Comparison of ENCODE assay signal across 1 cellular context in genomic region chr1:19169642-19170041, GRCh38.
TF ChIP-seq lines count a peak whose summit lies in the region.

No MANE protein-coding gene starts in this region.

TF ChIP-seq in HepG2, 621 proteins besides CTCF, POLR2A, EP300 and RAD21:
- TF ChIP-seq ZNF616 (CRISPR knock-in tag; IDR thresholded peaks at IDR 0.05; ENCODE audit: low read depth) (no peak), SP140L (CRISPR knock-in tag; IDR thresholded peaks at IDR 0.05; ENCODE audit: borderline replicate concordance) (no peak), PHF20 (CRISPR knock-in tag; IDR thresholded peaks at IDR 0.05) (no peak), SRF (IDR thresholded peaks at IDR 0.05; ENCODE audit: low read depth, low read length) (no peak), ZNF552 (CRISPR knock-in tag; IDR thresholded peaks at IDR 0.05; ENCODE audit: borderline replicate concordance) (no peak), NR2F2 (IDR thresholded peaks at IDR 0.05; ENCODE audit: borderline replicate concordance, low read depth) (no peak), ZNF703 (CRISPR knock-in tag; IDR thresholded peaks at IDR 0.05; ENCODE audit: borderline replicate concordance) (no peak), CREBL2 (CRISPR knock-in tag; IDR thresholded peaks at IDR 0.05; ENCODE audit: borderline replicate concordance) (no peak), NRL (CRISPR knock-in tag; IDR thresholded peaks at IDR 0.05; ENCODE audit: borderline replicate concordance) (no peak), THAP11 (CRISPR knock-in tag; IDR thresholded peaks at IDR 0.05) (no peak), MIER2 (CRISPR knock-in tag; IDR thresholded peaks at IDR 0.05) (no peak), ZNF232 (CRISPR knock-in tag; IDR thresholded peaks at IDR 0.05; ENCODE audit: borderline replicate concordance) (no peak), MAZ (IDR thresholded peaks at IDR 0.05; ENCODE audit: borderline replicate concordance, low read depth, low read length) (no peak), MAZ (CRISPR knock-in tag; IDR thresholded peaks at IDR 0.05; ENCODE audit: low read depth) (no peak), FOXC1 (CRISPR knock-in tag; IDR thresholded peaks at IDR 0.05; ENCODE audit: borderline replicate concordance) (no peak)
- TF ChIP-seq, protein P1, sequence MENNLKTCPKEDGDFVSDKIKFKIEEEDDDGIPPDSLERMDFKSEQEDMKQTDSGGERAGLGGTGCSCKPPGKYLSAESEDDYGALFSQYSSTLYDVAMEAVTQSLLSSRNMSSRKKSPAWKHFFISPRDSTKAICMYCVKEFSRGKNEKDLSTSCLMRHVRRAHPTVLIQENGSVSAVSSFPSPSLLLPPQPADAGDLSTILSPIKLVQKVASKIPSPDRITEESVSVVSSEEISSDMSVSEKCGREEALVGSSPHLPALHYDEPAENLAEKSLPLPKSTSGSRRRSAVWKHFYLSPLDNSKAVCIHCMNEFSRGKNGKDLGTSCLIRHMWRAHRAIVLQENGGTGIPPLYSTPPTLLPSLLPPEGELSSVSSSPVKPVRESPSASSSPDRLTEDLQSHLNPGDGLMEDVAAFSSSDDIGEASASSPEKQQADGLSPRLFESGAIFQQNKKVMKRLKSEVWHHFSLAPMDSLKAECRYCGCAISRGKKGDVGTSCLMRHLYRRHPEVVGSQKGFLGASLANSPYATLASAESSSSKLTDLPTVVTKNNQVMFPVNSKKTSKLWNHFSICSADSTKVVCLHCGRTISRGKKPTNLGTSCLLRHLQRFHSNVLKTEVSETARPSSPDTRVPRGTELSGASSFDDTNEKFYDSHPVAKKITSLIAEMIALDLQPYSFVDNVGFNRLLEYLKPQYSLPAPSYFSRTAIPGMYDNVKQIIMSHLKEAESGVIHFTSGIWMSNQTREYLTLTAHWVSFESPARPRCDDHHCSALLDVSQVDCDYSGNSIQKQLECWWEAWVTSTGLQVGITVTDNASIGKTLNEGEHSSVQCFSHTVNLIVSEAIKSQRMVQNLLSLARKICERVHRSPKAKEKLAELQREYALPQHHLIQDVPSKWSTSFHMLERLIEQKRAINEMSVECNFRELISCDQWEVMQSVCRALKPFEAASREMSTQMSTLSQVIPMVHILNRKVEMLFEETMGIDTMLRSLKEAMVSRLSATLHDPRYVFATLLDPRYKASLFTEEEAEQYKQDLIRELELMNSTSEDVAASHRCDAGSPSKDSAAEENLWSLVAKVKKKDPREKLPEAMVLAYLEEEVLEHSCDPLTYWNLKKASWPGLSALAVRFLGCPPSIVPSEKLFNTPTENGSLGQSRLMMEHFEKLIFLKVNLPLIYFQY (CRISPR knock-in tag; IDR thresholded peaks at IDR 0.05; ENCODE audit: borderline replicate concordance), result no peak
